ENCODE assay signal across 8 cellular contexts in genomic region chr6:33008944-33009861, GRCh38. TPM values are rescaled to one million over a fixed set of nuclear protein-coding genes. Genes with fewer than 3 reads are reported as not detected.
DNase-seq lines count a peak whose midpoint lies in the region; ATAC-seq and TF ChIP-seq lines count a peak whose summit lies in the region.

Gene HLA-DOA (minus strand): TSS chr6:33009591.

- no peak within 1 kb of the TSS for H4K8ac ChIP-seq in mesenchymal stem cell (ENCODE audit: low read length)

- 35% methylated on average over 17 of the region's 24 CpGs for WGBS in mesenchymal stem cell

- no peaks in the 10 kb centered on the region for H3K79me1 ChIP-seq in mesenchymal stem cell (replicated peaks; ENCODE audit: low read length, poor library complexity, severe bottlenecking)

- H3K36me3 Mint-ChIP-seq in central memory CD8-positive, alpha-beta T cell (ENCODE audit: insufficient read depth), result peaks cover 1% of the 10 kb centered on the region

- H3K4me3 ChIP-seq in mesenchymal stem cell (ENCODE audit: insufficient read depth in 1 of 2, low read depth in 1 of 2, low read length in 2 of 2) (peak within 1 kb of the TSS in 1 of 2 experiments; percentile 77), upper lobe of right lung (peak within 1 kb of the TSS; percentile 53)

- H3K18ac ChIP-seq in mesenchymal stem cell (ENCODE audit: low read depth in 1 of 2, low read length in 2 of 2), result no peak within 1 kb of the TSS

- peak within 1 kb of the TSS; percentile 31 for H3K4me2 ChIP-seq in mesenchymal stem cell (ENCODE audit: low read length, poor library complexity, severe bottlenecking)

- DNase-seq in stimulated activated naive CD4-positive, alpha-beta T cell (lab: John Stamatoyannopoulos, UW), result peak in 5 of 6 experiments; percentile 18 to 50 (median 31)
- DNase-seq in stimulated activated naive CD4-positive, alpha-beta T cell treated with Interleukin-2 at 50 U/mL for 16 hours (lab: John Stamatoyannopoulos, UW), result no peak
- DNase-seq in SK-N-DZ (ENCODE audit: low spot score) (peak; percentile 42), mesenchymal stem cell (peak; percentile 48), upper lobe of right lung (no peak), NCI-H187 (lab: John Stamatoyannopoulos, UW) (no peak)
- peak; percentile 41 to 49 for DNase-seq in central memory CD8-positive, alpha-beta T cell (ENCODE audit: low spot score in 2 of 2)

- ATAC-seq in HG02852 (IDR thresholded peaks at IDR 0.05; ENCODE audit: unreplicated experiment), result peak; percentile 88
- ATAC-seq in central memory CD8-positive, alpha-beta T cell (replicated peaks; ENCODE audit: extremely low read depth, poor library complexity, severe bottlenecking), result peak; percentile 98
- ATAC-seq in upper lobe of right lung, result peak; percentile 90

- H3K9ac ChIP-seq in mesenchymal stem cell (ENCODE audit: low read length), result peak within 1 kb of the TSS; percentile 64

- no peaks in the 10 kb centered on the region for H3K9me3 ChIP-seq in mesenchymal stem cell (ENCODE audit: control insufficient read depth, low read length)
- H3K9me3 ChIP-seq in upper lobe of right lung, result no peaks in the 10 kb centered on the region

- no peak within 1 kb of the TSS for H3K4ac ChIP-seq in mesenchymal stem cell (ENCODE audit: low read depth in 1 of 2, low read length in 2 of 2)

- H3K36me3 ChIP-seq in mesenchymal stem cell (ENCODE audit: control insufficient read depth in 1 of 2, insufficient read depth in 2 of 2, low read depth in 1 of 2, low read length in 2 of 2) (no peaks in the 10 kb centered on the region), upper lobe of right lung (no peaks in the 10 kb centered on the region)

- H3K27ac ChIP-seq in mesenchymal stem cell (ENCODE audit: low read length, poor library complexity, severe bottlenecking), result no peak within 1 kb of the TSS
- no peak within 1 kb of the TSS for H3K27ac ChIP-seq in upper lobe of right lung

- no peak within 1 kb of the TSS for H2BK12ac ChIP-seq in mesenchymal stem cell (ENCODE audit: low read length in 2 of 2)

- no peak within 1 kb of the TSS for H4K91ac ChIP-seq in mesenchymal stem cell (ENCODE audit: low read length)

- H2BK5ac ChIP-seq in mesenchymal stem cell (ENCODE audit: low read depth, low read length, poor library complexity, severe bottlenecking), result no peak within 1 kb of the TSS

- H3K4me3 Mint-ChIP-seq in central memory CD8-positive, alpha-beta T cell, result peak within 1 kb of the TSS; percentile 84

- no peak within 1 kb of the TSS for H2BK15ac ChIP-seq in mesenchymal stem cell (ENCODE audit: low read depth, poor library complexity, severe bottlenecking)

- peak within 1 kb of the TSS; percentile 79 for H3K27ac Mint-ChIP-seq in central memory CD8-positive, alpha-beta T cell (ENCODE audit: low read depth)

- H3K14ac ChIP-seq in mesenchymal stem cell (ENCODE audit: low read length in 2 of 2), result no peak within 1 kb of the TSS

- no peak for TF ChIP-seq CTCF in upper lobe of right lung (IDR thresholded peaks at IDR 0.05)

- no peak within 1 kb of the TSS for H3K23ac ChIP-seq in mesenchymal stem cell (ENCODE audit: low read length in 2 of 2)

- no peak within 1 kb of the TSS for H2AK5ac ChIP-seq in mesenchymal stem cell (ENCODE audit: low read length, severe bottlenecking)

- H3K27me3 ChIP-seq in mesenchymal stem cell (ENCODE audit: control insufficient read depth in 1 of 2, insufficient read depth in 1 of 2, low read length in 2 of 2), result peaks cover 54 to 69% of the 10 kb centered on the region in 2 experiments
- no peaks in the 10 kb centered on the region for H3K27me3 ChIP-seq in upper lobe of right lung

- H3K4me1 Mint-ChIP-seq in central memory CD8-positive, alpha-beta T cell, result peaks cover 26% of the 10 kb centered on the region

- no peak within 1 kb of the TSS for H2BK120ac ChIP-seq in mesenchymal stem cell (ENCODE audit: low read depth, low read length)

- no peaks in the 10 kb centered on the region for H3K27me3 Mint-ChIP-seq in central memory CD8-positive, alpha-beta T cell

- H3K4me1 ChIP-seq in mesenchymal stem cell (ENCODE audit: control insufficient read depth, insufficient read depth, low read depth, low read length), result peaks cover 5% of the 10 kb centered on the region
- H3K4me1 ChIP-seq in upper lobe of right lung, result no peaks in the 10 kb centered on the region

- no peaks in the 10 kb centered on the region for H3K9me3 Mint-ChIP-seq in central memory CD8-positive, alpha-beta T cell

- intact Hi-C loops in upper lobe of right lung (cut with DNase I), result no loop called here

- H2AFZ ChIP-seq in mesenchymal stem cell (ENCODE audit: low read depth, low read length), result no peak within 1 kb of the TSS

RNA-seq across cellular contexts. Expression of gene HLA-DOA, which starts in this region (rescaled TPM):
- 0.02 TPM in 1 of 2 replicates, not detected in the other for polyA plus RNA-seq in SK-N-DZ (2014; cell fraction: cytosol; rRNA removed)
- 0.08 TPM in 1 of 2 replicates, not detected in the other for polyA plus RNA-seq in SK-N-DZ (2014; cell fraction: nucleus; rRNA removed)
- 0.22 TPM for polyA plus RNA-seq in mesenchymal stem cell (2013, experiment 1 of 2)
- 0.04 TPM for polyA plus RNA-seq in mesenchymal stem cell (2013, experiment 2 of 2)
- 25.2 TPM for total RNA-seq in upper lobe of right lung

Comparison
In these comparisons a context has a peak if more than half of its experiments do, and no peak if none do; other contexts are left out.
1. DNase-seq: peak in stimulated activated naive CD4-positive, alpha-beta T cell (5 of 6), SK-N-DZ (single experiment), central memory CD8-positive, alpha-beta T cell (2 of 2) and mesenchymal stem cell (single experiment); none in stimulated activated naive CD4-positive, alpha-beta T cell treated with Interleukin-2 at 50 U/mL for 16 hours (single experiment), upper lobe of right lung (single experiment) and NCI-H187 (0 of 2).
2. Peak in every context shown above with its lines, with median percentiles within 50 percentile points of each other: ATAC-seq.